In genomic region chr18:38237796-38238195, GRCh38 we compare ENCODE assay signal across 27 cellular contexts.
"Had no signal": no experiment of that assay in that cellular context is flagged by ENCODE, and none has a peak within 500 bp of the region (broad histone marks: within the 10 kb centered on the region; RNA-seq: fewer than 3 reads in every experiment).

No MANE protein-coding gene starts in this region.

- ATAC-seq: effector memory CD8-positive, alpha-beta T cell; esophagus mucosa; gastrocnemius medialis; heart right ventricle; left cardiac atrium; left lung; left ventricle myocardium superior; lower lobe of right lung; mucosa of descending colon; naive thymus-derived CD8-positive, alpha-beta T cell had no signal

- DNase-seq: cortex of kidney; effector CD8-positive, alpha-beta T cell; effector memory CD8-positive, alpha-beta T cell; endodermal cell; erythroblast; esophagus squamous epithelium; foreskin fibroblast; foreskin melanocyte; gastrocnemius medialis; glutamatergic neuron; head of caudate nucleus; heart right ventricle; hippocampal formation; left cardiac atrium; left lung; left ventricle myocardium superior; lower lobe of right lung; mesenchymal stem cell; mucosa of descending colon; naive B cell; naive thymus-derived CD8-positive, alpha-beta T cell had no signal

- FAIRE-seq: endometrium, islet of Langerhans, keratinocyte had no signal

- H3K27me3 Mint-ChIP-seq: dendritic cell treated with granulocyte-macrophage colony-stimulating factor and Interleukin-4, amounts not matched to agents 40 ng/mL and 50 ng/mL, for 4 days; effector memory CD8-positive, alpha-beta T cell; naive B cell; naive thymus-derived CD8-positive, alpha-beta T cell had no signal

- H3K4me3 Mint-ChIP-seq: dendritic cell treated with granulocyte-macrophage colony-stimulating factor and Interleukin-4, amounts not matched to agents 40 ng/mL and 50 ng/mL, for 4 days; effector memory CD8-positive, alpha-beta T cell; endodermal cell; mesothelial cell of epicardium; naive B cell; naive thymus-derived CD8-positive, alpha-beta T cell had no signal

- H3K36me3 Mint-ChIP-seq: mesothelial cell of epicardium; naive B cell; naive thymus-derived CD8-positive, alpha-beta T cell had no signal

- H3K27ac Mint-ChIP-seq: dendritic cell treated with granulocyte-macrophage colony-stimulating factor and Interleukin-4, amounts not matched to agents 40 ng/mL and 50 ng/mL, for 4 days; effector memory CD8-positive, alpha-beta T cell; endodermal cell; mesothelial cell of epicardium; naive B cell; naive thymus-derived CD8-positive, alpha-beta T cell had no signal

- H3K9me3 Mint-ChIP-seq: endodermal cell, mesothelial cell of epicardium had no signal

- H3K4me1 Mint-ChIP-seq: endodermal cell; mesothelial cell of epicardium; naive B cell; naive thymus-derived CD8-positive, alpha-beta T cell had no signal
